5 cellular contexts compared by ENCODE assay signal in the genomic region with DNA sequence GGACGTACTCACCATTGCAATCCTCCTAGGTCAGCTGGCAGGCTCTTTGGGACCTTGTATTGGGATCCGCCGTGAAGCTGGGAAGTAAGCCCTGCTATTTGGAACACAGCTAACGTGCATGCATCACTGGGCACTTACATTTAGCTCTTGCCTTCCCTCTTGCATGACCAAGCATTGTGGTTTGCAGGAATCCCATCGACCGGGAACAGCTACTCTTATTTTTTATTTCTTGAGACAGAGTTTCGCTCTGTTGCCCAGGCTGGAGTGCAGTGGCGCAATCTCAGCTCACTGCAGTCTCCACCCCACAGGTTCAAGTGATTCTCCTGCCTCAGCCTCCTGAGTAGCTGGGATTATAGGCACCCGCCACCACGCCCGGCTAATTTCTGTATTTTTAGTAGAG. TPM values are rescaled to one million over a fixed set of nuclear protein-coding genes. Genes with fewer than 3 reads are reported as not detected.
"Had no signal": no experiment of that assay in that cellular context is flagged by ENCODE, and none has a peak within 500 bp of the region (broad histone marks: within the 10 kb centered on the region; RNA-seq: fewer than 3 reads in every experiment).

No MANE protein-coding gene starts in this region.

RNA-seq across cellular contexts. Expression of a gene that starts 24.6 kb away (rescaled TPM):
- total RNA-seq: activated CD8-positive, alpha-beta T cell treated with anti-CD3 and anti-CD28 coated beads for 36 hours; adrenal gland; MCF 10A; PC-3; SK-MEL-5 had no signal
